ENCODE assay signal across 29 cellular contexts in genomic region chr7:78783179-78783962, GRCh38.
"Had no signal": no experiment of that assay in that cellular context is flagged by ENCODE, and none has a peak within 500 bp of the region (broad histone marks: within the 10 kb centered on the region; RNA-seq: fewer than 3 reads in every experiment).

No MANE protein-coding gene starts in this region.

- H3K27ac Mint-ChIP-seq: activated CD4-positive, alpha-beta memory T cell treated with anti-CD3 and anti-CD28 coated beads for 36 hours; activated naive CD4-positive, alpha-beta T cell treated with anti-CD3 and anti-CD28 coated beads, Interleukin-2, amount 10 ng/mL, durations not matched to agents 7 days and 5 days; activated naive CD8-positive, alpha-beta T cell treated with anti-CD3 and anti-CD28 coated beads, Interleukin-2, amount 10 ng/mL, durations not matched to agents 7 days and 5 days; activated T-cell treated with anti-CD3 and anti-CD28 coated beads, Interleukin-2, amount 50 U/mL, for 24 hours; brain; natural killer cell; neural progenitor cell had no signal

- H3K36me3 ChIP-seq: ascending aorta, cardiac muscle cell, colonic mucosa, left lung, lower lobe of right lung, neural progenitor cell, suprapubic skin, tibial artery, upper lobe of right lung had no signal

- H3K4me3 Mint-ChIP-seq: activated CD4-positive, alpha-beta memory T cell treated with anti-CD3 and anti-CD28 coated beads for 36 hours; activated naive CD4-positive, alpha-beta T cell treated with anti-CD3 and anti-CD28 coated beads, Interleukin-2, amount 10 ng/mL, durations not matched to agents 7 days and 5 days; activated naive CD8-positive, alpha-beta T cell treated with anti-CD3 and anti-CD28 coated beads, Interleukin-2, amount 10 ng/mL, durations not matched to agents 7 days and 5 days; activated T-cell treated with anti-CD3 and anti-CD28 coated beads, Interleukin-2, amount 50 U/mL, for 24 hours; brain; natural killer cell; neural progenitor cell had no signal

- H3K27ac ChIP-seq: ascending aorta, cardiac muscle cell, colonic mucosa, left lung, lower lobe of right lung, neural progenitor cell, parathyroid adenoma, psoas muscle, suprapubic skin, tibial artery, upper lobe of right lung, VCaP had no signal

- H3K36me3 Mint-ChIP-seq: activated CD4-positive, alpha-beta memory T cell treated with anti-CD3 and anti-CD28 coated beads for 36 hours; activated naive CD4-positive, alpha-beta T cell treated with anti-CD3 and anti-CD28 coated beads, Interleukin-2, amount 10 ng/mL, durations not matched to agents 7 days and 5 days; activated naive CD8-positive, alpha-beta T cell treated with anti-CD3 and anti-CD28 coated beads, Interleukin-2, amount 10 ng/mL, durations not matched to agents 7 days and 5 days; brain; natural killer cell; neural progenitor cell had no signal

- H3K4me3 ChIP-seq: ascending aorta, cardiac muscle cell, colonic mucosa, left lung, lower lobe of right lung, neural progenitor cell, psoas muscle, suprapubic skin, tibial artery, upper lobe of right lung had no signal

- H3K27me3 ChIP-seq: ascending aorta, cardiac muscle cell, colonic mucosa, left lung, neural progenitor cell, suprapubic skin, tibial artery, upper lobe of right lung had no signal

- H3K9me3 ChIP-seq: ascending aorta, colonic mucosa, left lung, lower lobe of right lung, psoas muscle, suprapubic skin, tibial artery, upper lobe of right lung had no signal

- H3K4me2 ChIP-seq: neural progenitor cell had no signal

- H3K27me3 Mint-ChIP-seq: activated CD4-positive, alpha-beta memory T cell treated with anti-CD3 and anti-CD28 coated beads for 36 hours; activated naive CD4-positive, alpha-beta T cell treated with anti-CD3 and anti-CD28 coated beads, Interleukin-2, amount 10 ng/mL, durations not matched to agents 7 days and 5 days; activated naive CD8-positive, alpha-beta T cell treated with anti-CD3 and anti-CD28 coated beads, Interleukin-2, amount 10 ng/mL, durations not matched to agents 7 days and 5 days; activated T-cell treated with anti-CD3 and anti-CD28 coated beads, Interleukin-2, amount 50 U/mL, for 24 hours had no signal

- DNase-seq: activated CD4-positive, alpha-beta memory T cell treated with anti-CD3 and anti-CD28 coated beads for 36 hours; activated CD4-positive, alpha-beta T cell treated with anti-CD3 and anti-CD28 coated beads for 48 hours; activated CD8-positive, alpha-beta memory T cell treated with anti-CD3 and anti-CD28 coated beads, Interleukin-2, amount 50 U/mL, for 4 hours; activated gamma-delta T cell; activated naive CD4-positive, alpha-beta T cell treated with anti-CD3 and anti-CD28 coated beads, Interleukin-2, amount 10 ng/mL, durations not matched to agents 7 days and 5 days; activated naive CD8-positive, alpha-beta T cell treated with anti-CD3 and anti-CD28 coated beads, Interleukin-2, amount 10 ng/mL, durations not matched to agents 7 days and 5 days; activated T-cell treated with anti-CD3 and anti-CD28 coated beads, Interleukin-2, amount 50 U/mL, for 24 hours; cerebellar nuclear complex; colonic mucosa; effector CD8-positive, alpha-beta T cell; left lung; lower lobe of right lung; mesenchymal stem cell; natural killer cell; occipital lobe; psoas muscle; stimulated activated CD4-positive, alpha-beta T cell treated with anti-CD3 and anti-CD28 coated beads, Interleukin-15, amount 100 ng/mL, for 24 hours; stimulated activated CD4-positive, alpha-beta T cell treated with anti-CD3 and anti-CD28 coated beads, Interleukin-2, amount 100 ng/mL, for 24 hours; stimulated activated naive CD4-positive, alpha-beta T cell; tibial artery; upper lobe of right lung had no signal

- H3K4me1 ChIP-seq: ascending aorta, colonic mucosa, left lung, lower lobe of right lung, neural progenitor cell, parathyroid adenoma, psoas muscle, suprapubic skin, tibial artery, upper lobe of right lung had no signal

- H3K9me3 Mint-ChIP-seq: activated naive CD4-positive, alpha-beta T cell treated with anti-CD3 and anti-CD28 coated beads, Interleukin-2, amount 10 ng/mL, durations not matched to agents 7 days and 5 days; neural progenitor cell had no signal

- H3K9ac ChIP-seq: neural progenitor cell, parathyroid adenoma had no signal

- ATAC-seq: activated CD4-positive, CD25-positive, alpha-beta regulatory T cell treated with anti-CD3 and anti-CD28 coated beads, Interleukin-2, amount 50 U/mL, for 24 hours; left lung; lower lobe of right lung; natural killer cell; psoas muscle; upper lobe of right lung had no signal

- H3K4me1 Mint-ChIP-seq: activated naive CD4-positive, alpha-beta T cell treated with anti-CD3 and anti-CD28 coated beads, Interleukin-2, amount 10 ng/mL, durations not matched to agents 7 days and 5 days; activated naive CD8-positive, alpha-beta T cell treated with anti-CD3 and anti-CD28 coated beads, Interleukin-2, amount 10 ng/mL, durations not matched to agents 7 days and 5 days; natural killer cell; neural progenitor cell had no signal
